24 cellular contexts compared by ENCODE assay signal in the genomic region with DNA sequence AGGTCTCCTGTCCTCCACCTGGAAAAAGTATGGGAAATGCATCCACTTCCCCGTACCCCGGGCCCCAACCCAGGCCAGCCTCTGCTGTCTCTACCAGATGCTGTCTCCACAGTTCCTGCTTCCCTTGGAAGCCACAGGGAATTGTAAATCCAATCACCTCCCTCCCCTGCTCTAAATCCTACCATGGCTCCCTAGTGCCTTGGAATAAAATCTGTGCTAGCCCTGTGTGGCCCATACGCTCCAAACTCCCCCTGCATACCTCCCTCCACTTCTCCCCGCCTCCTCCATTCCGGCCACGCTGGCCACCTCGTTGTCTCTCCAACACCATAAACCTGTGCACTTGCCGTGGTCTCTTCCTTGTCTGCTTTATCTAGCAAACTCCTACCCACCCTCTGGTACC. TPM values are rescaled to one million over a fixed set of nuclear protein-coding genes. Genes with fewer than 3 reads are reported as not detected.
DNase-seq lines count a peak whose midpoint lies in the region; ATAC-seq, FAIRE-seq and TF ChIP-seq lines count a peak whose summit lies in the region.
"Had no signal": no experiment of that assay in that cellular context is flagged by ENCODE, and none has a peak within 500 bp of the region (broad histone marks: within the 10 kb centered on the region; RNA-seq: fewer than 3 reads in every experiment).

No MANE protein-coding gene starts in this region.

- 77% methylated on average over 6 of the region's 8 CpGs for WGBS in SK-N-SH (ENCODE audit: low lambda C conversion rate)
- 84% methylated on average over 8 of the region's 8 CpGs for WGBS in A549 (ENCODE audit: missing lambda C conversion rate)
- 7% methylated on average over 7 of the region's 8 CpGs for WGBS in K562 (ENCODE audit: insufficient coverage, low coverage, missing lambda C conversion rate)

- FAIRE-seq in A549 (lab: Jason Lieb, UNC) (no peak), K562 (lab: Jason Lieb, UNC) (no peak), kidney (lab: Jason Lieb, UNC) (no peak)
- FAIRE-seq: A204.1, GM12891, GM18507, H54 had no signal

- ATAC-seq in SK-N-SH treated with all-trans-retinoic acid at 6 μM for 48 hours (no peak), A549 (no peak), K562 (no peak), GM19324 (IDR thresholded peaks at IDR 0.05; ENCODE audit: low FRiP score, unreplicated experiment) (no peak)
- ATAC-seq: GM23338 had no signal

- no peaks in the 10 kb centered on the region for H3K9me2 ChIP-seq in SK-N-SH

- no peak overlapping the region for H3K27ac ChIP-seq in SK-N-SH (ENCODE audit: low read depth in 2 of 2, low read length in 1 of 2)
- H3K27ac ChIP-seq in A549: no peak overlapping the region
- H3K27ac ChIP-seq in K562 (ENCODE audit: extremely low read depth, low read depth, low read length): no peak overlapping the region
- H3K27ac ChIP-seq in kidney (ENCODE audit: low read depth in 2 of 2, low read length in 2 of 2): no peak overlapping the region
- H3K27ac ChIP-seq: BLaER1 treated with 17β-estradiol and CSF1 and Interleukin-3, amounts not matched to agents 10 nM and 100 nM had no signal

- no peak overlapping the region for H2AFZ ChIP-seq in SK-N-SH (ENCODE audit: low read depth)
- H2AFZ ChIP-seq in K562 (ENCODE audit: low read depth, low read length): no peak overlapping the region
- H2AFZ ChIP-seq: GM23338 had no signal

- H3K4me3 ChIP-seq in SK-N-SH (ENCODE audit: low read depth in 2 of 2, low read length in 1 of 2) (no peak overlapping the region), A549 (no peak overlapping the region), K562 (no peak overlapping the region), kidney (ENCODE audit: low read length in 2 of 2) (no peak overlapping the region)
- H3K4me3 ChIP-seq: BLaER1 treated with 17β-estradiol and CSF1 and Interleukin-3, amounts not matched to agents 10 nM and 100 nM; GM23338; HAP-1 had no signal

- in situ Hi-C loops in K562 (cut with MboI): no loop called here

- H3K9me1 ChIP-seq in K562 (ENCODE audit: control insufficient read depth, insufficient read depth, low read length): no peaks in the 10 kb centered on the region

- POLR2A ChIA-PET in SK-N-SH (lab: Yijun Ruan, JAX): no interaction called here
- POLR2A ChIA-PET in A549 (lab: Yijun Ruan, JAX): no interaction called here
- POLR2A ChIA-PET in K562 (lab: Yijun Ruan, JAX): no interaction called here

- no peaks in the 10 kb centered on the region for H3F3A ChIP-seq in SK-N-SH (replicated peaks; ENCODE audit: insufficient read depth)

- intact Hi-C loops in K562 (cut with micrococcal nuclease) (no loop called here), kidney (cut with DNase I) (no loop called here)

- no peaks in the 10 kb centered on the region for H4K20me1 ChIP-seq in SK-N-SH (ENCODE audit: insufficient read depth)
- H4K20me1 ChIP-seq in K562 (replicated peaks; ENCODE audit: control insufficient read depth, insufficient read depth, low read length): no peaks in the 10 kb centered on the region; the same call in 1 of the 2 replicates
- H4K20me1 ChIP-seq: BLaER1 treated with 17β-estradiol and CSF1 and Interleukin-3, amounts not matched to agents 10 nM and 100 nM had no signal

- no peaks in the 10 kb centered on the region for H3K27me3 ChIP-seq in SK-N-SH (ENCODE audit: insufficient read depth)
- peaks cover 12 to 54% of the 10 kb centered on the region in 2 experiments; a peak in 4 of 5 replicates for H3K27me3 ChIP-seq in K562 (ENCODE audit: control insufficient read depth in 2 of 2, insufficient read depth in 2 of 2, low read length in 2 of 2)
- H3K27me3 ChIP-seq: BE2C; BLaER1 treated with 17β-estradiol and CSF1 and Interleukin-3, amounts not matched to agents 10 nM and 100 nM had no signal

- no peak for TF ChIP-seq RAD21 in SK-N-SH (IDR thresholded peaks at IDR 0.05; ENCODE audit: low read length)
- TF ChIP-seq RAD21 in A549 (conservative IDR thresholded peaks at IDR 0.05 in 1 of 2, IDR thresholded peaks at IDR 0.05 in 1 of 2): no peak
- TF ChIP-seq RAD21 in K562 (CRISPR knock-in tag; conservative IDR thresholded peaks at IDR 0.05 in 1 of 2, IDR thresholded peaks at IDR 0.05 in 1 of 2): no peak

- no peak overlapping the region for H3K9ac ChIP-seq in SK-N-SH
- H3K9ac ChIP-seq in K562 (ENCODE audit: insufficient read depth in 1 of 2, low read depth in 2 of 2, low read length in 2 of 2): no peak overlapping the region
- no peak overlapping the region for H3K9ac ChIP-seq in kidney (ENCODE audit: low read length in 2 of 2)
- H3K9ac ChIP-seq: BLaER1 treated with 17β-estradiol and CSF1 and Interleukin-3, amounts not matched to agents 10 nM and 100 nM had no signal

- H3K4me1 ChIP-seq in SK-N-SH (ENCODE audit: control insufficient read depth in 1 of 2, insufficient read depth in 2 of 2, low read depth in 1 of 2, low read length in 1 of 2): no peaks in the 10 kb centered on the region
- H3K4me1 ChIP-seq in A549: no peaks in the 10 kb centered on the region
- peaks cover 0 to 16% of the 10 kb centered on the region in 2 experiments; a peak in 2 of 5 replicates for H3K4me1 ChIP-seq in K562 (replicated peaks in 1 of 2; ENCODE audit: control insufficient read depth in 2 of 2, insufficient read depth in 2 of 2, low read length in 2 of 2)
- H3K4me1 ChIP-seq in kidney (ENCODE audit: control insufficient read depth in 1 of 2, insufficient read depth in 1 of 2, low read depth in 1 of 2, low read length in 2 of 2): no peaks in the 10 kb centered on the region
- H3K4me1 ChIP-seq: BE2C, HAP-1 had no signal

- CTCF ChIA-PET in SK-N-SH (lab: Yijun Ruan, JAX) (no interaction called here), A549 (lab: Yijun Ruan, JAX) (no interaction called here), K562 (lab: Yijun Ruan, JAX; ENCODE audit: low intra/inter-chr PET ratio) (no interaction called here)

- DNase-seq in SK-N-SH (no peak), A549 (ENCODE audit: low read depth in 1 of 2, low spot score in 1 of 2) (no peak), K562 (ENCODE audit: extremely low read depth in 1 of 4, low spot score in 3 of 4) (no peak), kidney (peak; percentile 36), GM19240 (ENCODE audit: insufficient read length, low spot score) (no peak), medulla oblongata (ENCODE audit: extremely low spot score) (no peak)
- DNase-seq: ACHN; AML-193; BE2C; CD4-positive, alpha-beta T cell; CD8-positive, alpha-beta memory T cell; DMS53; DMS79 treated with DMSO at 0.1 percent for 48 hours; GF-D8 had no signal

- H3K36me3 ChIP-seq in SK-N-SH (replicated peaks in 1 of 2; ENCODE audit: control insufficient read depth in 1 of 2, insufficient read depth in 2 of 2, low read length in 1 of 2) (no peaks in the 10 kb centered on the region), K562 (ENCODE audit: control insufficient read depth, insufficient read depth, low read length) (no peaks in the 10 kb centered on the region), kidney (ENCODE audit: control insufficient read depth in 1 of 2, insufficient read depth in 2 of 2, low read length in 2 of 2) (no peaks in the 10 kb centered on the region)
- H3K36me3 ChIP-seq: BLaER1 treated with 17β-estradiol and CSF1 and Interleukin-3, amounts not matched to agents 10 nM and 100 nM; HAP-1 had no signal

- no peak for TF ChIP-seq EP300 in SK-N-SH (IDR thresholded peaks at IDR 0.05; ENCODE audit: borderline replicate concordance in 1 of 2, low read depth in 1 of 2, low read length in 1 of 2)
- no peak for TF ChIP-seq EP300 in A549 (IDR thresholded peaks at IDR 0.05)
- no peak for TF ChIP-seq EP300 in K562 (IDR thresholded peaks at IDR 0.05; ENCODE audit: low read length)

- no TSS peak for BruUV-seq in K562 (replicated peaks; lab: Mats Ljungman, UMichigan)

- TF ChIP-seq CTCF in SK-N-SH (IDR thresholded peaks at IDR 0.05): no peak
- no peak for TF ChIP-seq CTCF in A549 (IDR thresholded peaks at IDR 0.05)
- TF ChIP-seq CTCF in K562 (IDR thresholded peaks at IDR 0.05 in 2 of 3, conservative IDR thresholded peaks at IDR 0.05 in 1 of 3; ENCODE audit: insufficient read depth in 2 of 3, low read depth in 1 of 3, low read length in 3 of 3): no peak
- no peak for TF ChIP-seq CTCF in kidney (IDR thresholded peaks at IDR 0.05; ENCODE audit: borderline replicate concordance, extremely low read depth, insufficient read depth)

- no peaks in the 10 kb centered on the region for H3K79me2 ChIP-seq in SK-N-SH (ENCODE audit: insufficient read depth)
- H3K79me2 ChIP-seq in K562 (ENCODE audit: control insufficient read depth, insufficient read depth, low read length): no peaks in the 10 kb centered on the region

- TF ChIP-seq POLR2A in A549 (IDR thresholded peaks at IDR 0.05; ENCODE audit: low read length) (no peak), K562 (conservative IDR thresholded peaks at IDR 0.05) (no peak)

- H3K4me2 ChIP-seq in SK-N-SH (no peak overlapping the region), A549 (no peak overlapping the region), K562 (ENCODE audit: insufficient read depth, low read length) (no peak overlapping the region)
- H3K4me2 ChIP-seq: BLaER1 treated with 17β-estradiol and CSF1 and Interleukin-3, amounts not matched to agents 10 nM and 100 nM; GM23338 had no signal

- H3K9me3 ChIP-seq in SK-N-SH: no peaks in the 10 kb centered on the region
- H3K9me3 ChIP-seq in A549: no peaks in the 10 kb centered on the region; the same call in 2 of the 3 replicates
- no peaks in the 10 kb centered on the region for H3K9me3 ChIP-seq in K562 (replicated peaks; ENCODE audit: control insufficient read depth, insufficient read depth, low read depth, low read length)
- no peaks in the 10 kb centered on the region for H3K9me3 ChIP-seq in kidney (ENCODE audit: control insufficient read depth in 1 of 2, low read length in 2 of 2)
- H3K9me3 ChIP-seq: BE2C, HAP-1 had no signal

RNA-seq across cellular contexts. Expression of a gene that starts 31.2 kb away (rescaled TPM):
- polyA plus RNA-seq in SK-N-SH (2012; rRNA removed) (0.32 and 0.38 TPM in 2 replicates), A549 (2011; rRNA removed) (4.2 and 5.5 TPM in 2 replicates), A549 (2017; fragmentation: RNase III; extraction: RNeasy Plus Mini Kit Qiagen cat#74134 plus additional on column Dnase treatment) (2.6 to 3.1 TPM (median 2.8 TPM) in 3 replicates), K562 (2011; rRNA removed) (0.34 and 1.0 TPM in 2 replicates), K562 (2014; fragmentation: Illumina TruSeq; extraction: Trizol) (0.28 and 0.31 TPM in 2 replicates), K562 (2014; fragmentation: Nextera tagmentation; extraction: Ambion mirVana) (under 1 TPM; 0.03 to 0.04 TPM), K562 (2014; rRNA removed) (0.16 and 0.20 TPM in 2 replicates), kidney (ENCODE audit: insufficient read depth, low read depth, low replicate concordance) (0.06 TPM)
- polyA plus RNA-seq in SK-N-SH (2012; cell fraction: cytosol; rRNA removed): 0.17 and 0.45 TPM in 2 replicates
- polyA plus RNA-seq in SK-N-SH (2012; cell fraction: nucleus; rRNA removed): 0.93 and 1.2 TPM in 2 replicates
- polyA plus RNA-seq in A549 (2012; cell fraction: cytosol; rRNA removed): 0.83 and 1.1 TPM in 2 replicates
- 3.4 and 3.9 TPM in 2 replicates for polyA plus RNA-seq in A549 (2012; cell fraction: nucleus; rRNA removed)
- 6.7 and 8.2 TPM in 2 replicates for polyA minus RNA-seq in A549 (2011; rRNA and poly(A)+ RNA removed)
- 5.0 and 12.3 TPM in 2 replicates for total RNA-seq in K562 (2011; cell fraction: chromatin; rRNA removed; ENCODE audit: low replicate concordance)
- total RNA-seq in K562 (2011; cell fraction: nucleolus; rRNA removed): 2.5 and 5.7 TPM in 2 replicates
- total RNA-seq in K562 (2011; cell fraction: nucleoplasm; rRNA removed): 2.9 and 4.6 TPM in 2 replicates
- total RNA-seq in K562 (2014; rRNA removed) (0.24 and 0.27 TPM in 2 replicates), K562 (2014; rRNA removed; fragmentation: Illumina TruSeq; extraction: Trizol) (0.18 and 0.19 TPM in 2 replicates), K562 (2015; rRNA removed; fragmentation: Illumina TruSeq; extraction: Trizol) (0.15 and 0.25 TPM in 2 replicates), K562 (2021) (0.13 and 0.38 TPM in 2 replicates), kidney (2.2 TPM)
- 0.24 and 0.81 TPM in 2 replicates for polyA plus RNA-seq in K562 (2011; cell fraction: cytosol; rRNA removed)
- 1.5 and 8.3 TPM in 2 replicates for polyA plus RNA-seq in K562 (2011; cell fraction: nucleus; rRNA removed)
- polyA plus RNA-seq in K562 (2012): 0.28 and 0.66 TPM in 2 replicates
- polyA minus RNA-seq in K562 (2011; rRNA and poly(A)+ RNA removed): 0.63 and 1.4 TPM in 2 replicates
- polyA minus RNA-seq in K562 (2011; cell fraction: cytosol; rRNA and poly(A)+ RNA removed): 0.27 and 0.95 TPM in 2 replicates
- 1.1 and 2.3 TPM in 2 replicates for polyA minus RNA-seq in K562 (2011; cell fraction: nucleus; rRNA and poly(A)+ RNA removed)
- total RNA-seq: CD8-positive, alpha-beta memory T cell had no signal
- polyA plus RNA-seq: CD14-positive monocyte; CD8-positive, alpha-beta memory T cell had no signal
